Comparison of ENCODE assay signal across 1 cellular context in genomic region chr2:195602687-195603086, GRCh38.
TF ChIP-seq lines count a peak whose summit lies in the region.

No MANE protein-coding gene starts in this region.

TF ChIP-seq in HepG2, 621 proteins besides CTCF, POLR2A, EP300 and RAD21:
- no peak for TF ChIP-seq UBTF (CRISPR knock-in tag; IDR thresholded peaks at IDR 0.05)
- TF ChIP-seq, protein P1, sequence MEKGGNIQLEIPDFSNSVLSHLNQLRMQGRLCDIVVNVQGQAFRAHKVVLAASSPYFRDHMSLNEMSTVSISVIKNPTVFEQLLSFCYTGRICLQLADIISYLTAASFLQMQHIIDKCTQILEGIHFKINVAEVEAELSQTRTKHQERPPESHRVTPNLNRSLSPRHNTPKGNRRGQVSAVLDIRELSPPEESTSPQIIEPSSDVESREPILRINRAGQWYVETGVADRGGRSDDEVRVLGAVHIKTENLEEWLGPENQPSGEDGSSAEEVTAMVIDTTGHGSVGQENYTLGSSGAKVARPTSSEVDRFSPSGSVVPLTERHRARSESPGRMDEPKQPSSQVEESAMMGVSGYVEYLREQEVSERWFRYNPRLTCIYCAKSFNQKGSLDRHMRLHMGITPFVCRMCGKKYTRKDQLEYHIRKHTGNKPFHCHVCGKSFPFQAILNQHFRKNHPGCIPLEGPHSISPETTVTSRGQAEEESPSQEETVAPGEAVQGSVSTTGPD (CRISPR knock-in tag; IDR thresholded peaks at IDR 0.05), result no peak
- TF ChIP-seq LBX2 (CRISPR knock-in tag; IDR thresholded peaks at IDR 0.05; ENCODE audit: borderline replicate concordance), result no peak
- TF ChIP-seq, protein P2, sequence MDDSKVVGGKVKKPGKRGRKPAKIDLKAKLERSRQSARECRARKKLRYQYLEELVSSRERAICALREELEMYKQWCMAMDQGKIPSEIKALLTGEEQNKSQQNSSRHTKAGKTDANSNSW (CRISPR knock-in tag; IDR thresholded peaks at IDR 0.05; ENCODE audit: borderline replicate concordance), result no peak
- TF ChIP-seq ZSCAN29 (CRISPR knock-in tag; conservative IDR thresholded peaks at IDR 0.05), result no peak
- no peak for TF ChIP-seq ZNF672 (CRISPR knock-in tag; IDR thresholded peaks at IDR 0.05)
- TF ChIP-seq DBP (CRISPR knock-in tag; IDR thresholded peaks at IDR 0.05; ENCODE audit: not compliant biosample characterization), result no peak
